ENCODE assay signal across 15 cellular contexts in genomic region chr6:27136978-27137814, GRCh38.
DNase-seq lines count a peak whose midpoint lies in the region; ATAC-seq, FAIRE-seq and TF ChIP-seq lines count a peak whose summit lies in the region.
"Had no signal": no experiment of that assay in that cellular context is flagged by ENCODE, and none has a peak within 500 bp of the region (broad histone marks: within the 10 kb centered on the region; RNA-seq: fewer than 3 reads in every experiment).

No MANE protein-coding gene starts in this region.

- H3K9me3 Mint-ChIP-seq in GM23338, result peaks cover 2% of the 10 kb centered on the region; the same call in 2 of the 3 replicates
- H3K9me3 Mint-ChIP-seq in T-cell, result no peaks in the 10 kb centered on the region

- peaks cover 7% of the 10 kb centered on the region for H3K4me1 ChIP-seq in A673 (ENCODE audit: insufficient read depth, low read length, poor library complexity, severe bottlenecking)
- H3K4me1 ChIP-seq in GM23338 (ENCODE audit: insufficient read depth), result peaks cover 29% of the 10 kb centered on the region
- peaks cover 42% of the 10 kb centered on the region for H3K4me1 ChIP-seq in OCI-LY3 (ENCODE audit: low read length)
- H3K4me1 ChIP-seq in GM12878 (ENCODE audit: control insufficient read depth, insufficient read depth, low read length), result peaks cover 24% of the 10 kb centered on the region
- peaks cover 13% of the 10 kb centered on the region for H3K4me1 ChIP-seq in osteoblast (ENCODE audit: insufficient read depth, low read length)

- ATAC-seq in GM23338 (no peak), GM12878 (no peak), GM18909 (IDR thresholded peaks at IDR 0.05; ENCODE audit: poor library complexity, unreplicated experiment) (no peak), T-cell (replicated peaks in 1 of 4) (no peak), HG03442 (IDR thresholded peaks at IDR 0.05; ENCODE audit: unreplicated experiment) (no peak)
- ATAC-seq: heart right ventricle, left colon had no signal

- no peak overlapping the region for H3K9ac ChIP-seq in OCI-LY3 (ENCODE audit: low read length)
- H3K9ac ChIP-seq in GM12878 (ENCODE audit: control insufficient read depth, insufficient read depth, low read length), result no peak overlapping the region

- no peaks in the 10 kb centered on the region for H3K9me2 ChIP-seq in GM23338 (ENCODE audit: insufficient read depth)

- H3K27me3 Mint-ChIP-seq in GM23338 (ENCODE audit: insufficient read depth, low read depth, poor library complexity) (peaks cover 18% of the 10 kb centered on the region), T-cell (no peaks in the 10 kb centered on the region)

- H3F3A ChIP-seq in GM23338 (replicated peaks; ENCODE audit: low read depth), result no peaks in the 10 kb centered on the region

- H3K36me3 ChIP-seq in A673 (ENCODE audit: insufficient read depth, low read length, poor library complexity, severe bottlenecking) (no peaks in the 10 kb centered on the region), GM23338 (ENCODE audit: insufficient read depth) (no peaks in the 10 kb centered on the region), OCI-LY3 (replicated peaks; ENCODE audit: low read depth, low read length) (peaks cover 11% of the 10 kb centered on the region), GM12878 (ENCODE audit: control insufficient read depth in 2 of 2, insufficient read depth in 2 of 2, low read length in 1 of 2) (no peaks in the 10 kb centered on the region; a peak in 1 of 4 replicates), osteoblast (ENCODE audit: insufficient read depth, low read length) (no peaks in the 10 kb centered on the region)
- H3K36me3 ChIP-seq: esophagus squamous epithelium had no signal

- H3K27me3 ChIP-seq in A673 (replicated peaks; ENCODE audit: insufficient read depth, low read depth, low read length, poor library complexity) (no peaks in the 10 kb centered on the region), GM23338 (ENCODE audit: insufficient read depth) (no peaks in the 10 kb centered on the region), OCI-LY3 (ENCODE audit: low read depth, low read length) (no peaks in the 10 kb centered on the region), GM12878 (replicated peaks in 1 of 2; ENCODE audit: control insufficient read depth in 2 of 2, insufficient read depth in 2 of 2, low read length in 1 of 2) (no peaks in the 10 kb centered on the region), osteoblast (ENCODE audit: insufficient read depth, low read length) (no peaks in the 10 kb centered on the region)
- H3K27me3 ChIP-seq: esophagus squamous epithelium, heart right ventricle had no signal

- RAD21 ChIA-PET in GM12878 (lab: Charles Lee; ENCODE audit: unreplicated experiment), result no interaction called here

- intact Hi-C loops in A673 (cut with micrococcal nuclease; ENCODE audit: unreplicated experiment) (loop anchor here (10.0 kb wide), 1 partner anchor 1112 kb away; a partner anchor contains a TSS), GM12878 (cut with micrococcal nuclease; ENCODE audit: unreplicated experiment) (no loop called here)

- BruUV-seq in A673 (replicated peaks; lab: Mats Ljungman, UMichigan) (no TSS peak), GM12878 (replicated peaks; lab: Mats Ljungman, UMichigan) (no TSS peak)

- H3K27ac ChIP-seq in A673 (ENCODE audit: low read depth, low read length, poor library complexity, severe bottlenecking) (peak overlapping the region; percentile 75), GM23338 (ENCODE audit: low read depth) (peak overlapping the region; percentile 87), OCI-LY3 (ENCODE audit: low read length) (peak overlapping the region; percentile 98), GM12878 (ENCODE audit: control insufficient read depth, insufficient read depth) (peak overlapping the region; percentile 94), osteoblast (ENCODE audit: low read depth, low read length) (no peak overlapping the region)
- H3K27ac ChIP-seq: RWPE1 had no signal

- no peak for TF ChIP-seq POLR2A in GM12878 (IDR thresholded peaks at IDR 0.05; ENCODE audit: low read depth, low read length)

- DNase-seq in A673 (ENCODE audit: low spot score), result no peak
- no peak for DNase-seq in GM23338 (ENCODE audit: low spot score)
- no peak for DNase-seq in GM12878 (ENCODE audit: low read depth, low spot score)
- DNase-seq in T-cell, result no peak
- no peak for DNase-seq in osteoblast (ENCODE audit: insufficient read length, low spot score, missing footprints)
- DNase-seq: aorta, esophagus squamous epithelium, heart right ventricle, left colon, NCI-H510A had no signal

- POLR2A ChIA-PET in A673 (lab: Charles Lee; ENCODE audit: low non-redundant PET), result no interaction called here
- POLR2A ChIA-PET in GM12878 (lab: Charles Lee), result no interaction called here
- POLR2A ChIA-PET in T-cell (lab: Charles Lee), result interaction anchor here (0.5 to 1.5 kb wide), 4 partner anchors 10 to 938 kb away, joined by 3 to 5 read pairs (median 4); a partner anchor contains a TSS

- H3K4me2 ChIP-seq in GM23338, result peak overlapping the region; percentile 65
- no peak overlapping the region for H3K4me2 ChIP-seq in OCI-LY3 (ENCODE audit: low read length)
- H3K4me2 ChIP-seq in GM12878 (ENCODE audit: control insufficient read depth, insufficient read depth), result no peak overlapping the region
- H3K4me2 ChIP-seq in osteoblast (ENCODE audit: insufficient read depth, low read length), result no peak overlapping the region

- TF ChIP-seq EP300 in GM12878 (IDR thresholded peaks at IDR 0.05; ENCODE audit: borderline replicate concordance in 1 of 2, control insufficient read depth in 1 of 2, low read depth in 2 of 2, low read length in 2 of 2), result no peak

- in situ Hi-C loops in GM12878 (cut with MboI), result no loop called here

- 89% methylated on average over 5 of the region's 5 CpGs for WGBS in GM12878 (ENCODE audit: insufficient coverage, insufficient replicate concordance, low lambda C conversion rate, missing lambda C conversion rate)

- peak overlapping the region; percentile 90 for H3K27ac Mint-ChIP-seq in GM23338
- peak overlapping the region in 1 of 2 donors; percentile 98 for H3K27ac Mint-ChIP-seq in T-cell

- H3K9me3 ChIP-seq in A673 (ENCODE audit: low read depth, low read length, poor library complexity, severe bottlenecking), result no peaks in the 10 kb centered on the region
- no peaks in the 10 kb centered on the region for H3K9me3 ChIP-seq in OCI-LY3 (ENCODE audit: insufficient read depth, low read length)
- no peaks in the 10 kb centered on the region for H3K9me3 ChIP-seq in GM12878 (replicated peaks; ENCODE audit: control insufficient read depth, insufficient read depth, low read length)
- no peaks in the 10 kb centered on the region for H3K9me3 ChIP-seq in osteoblast (ENCODE audit: low read depth, low read length)
- H3K9me3 ChIP-seq: esophagus squamous epithelium, heart right ventricle had no signal

- peak overlapping the region; percentile 54 for H3K4me3 Mint-ChIP-seq in GM23338
- no peak overlapping the region for H3K4me3 Mint-ChIP-seq in T-cell

- H3K4me1 Mint-ChIP-seq in GM23338 (peaks cover 49% of the 10 kb centered on the region), T-cell (peaks cover 52 to 65% (median 58%) of the 10 kb centered on the region in 3 donors)

- SMC1A ChIA-PET in GM12878 (lab: Charles Lee; ENCODE audit: uncharacterized antibody, unreplicated experiment), result no interaction called here

- no peak for FAIRE-seq in GM12878 (lab: Jason Lieb, UNC)
- FAIRE-seq: GM19239 had no signal

- H3K4me3 ChIP-seq in A673 (ENCODE audit: low read depth, low read length, poor library complexity, severe bottlenecking) (no peak overlapping the region), GM23338 (peak overlapping the region; percentile 85; the same call in 1 of the 2 replicates), OCI-LY3 (ENCODE audit: low read length) (no peak overlapping the region), GM12878 (no peak overlapping the region), osteoblast (ENCODE audit: insufficient read depth, low read length) (no peak overlapping the region)
- H3K4me3 ChIP-seq: esophagus squamous epithelium, heart right ventricle had no signal

- CTCF ChIA-PET in A673 (lab: Charles Lee), result no interaction called here
- CTCF ChIA-PET in GM12878 (lab: Yijun Ruan, JAX), result no interaction called here
- CTCF ChIA-PET in T-cell (lab: Charles Lee), result interaction anchor here in 1 of 2 donors (0.8 kb wide), 1 partner anchor 10 kb away, joined by 3 read pairs; no protein-coding TSS in a partner anchor

- H3K36me3 Mint-ChIP-seq in GM23338 (ENCODE audit: low read depth) (peaks cover 26% of the 10 kb centered on the region; the same call in 2 of the 3 replicates), T-cell (no peaks in the 10 kb centered on the region)

- TF ChIP-seq RAD21 in GM12878 (IDR thresholded peaks at IDR 0.05; ENCODE audit: insufficient read depth, low read depth, low read length), result no peak

- H3K79me2 ChIP-seq in GM23338 (replicated peaks; ENCODE audit: insufficient read depth) (peaks cover 29% of the 10 kb centered on the region), OCI-LY3 (ENCODE audit: low read length) (peaks cover 21% of the 10 kb centered on the region), GM12878 (ENCODE audit: control insufficient read depth, insufficient read depth, low read length) (peaks cover 37% of the 10 kb centered on the region), osteoblast (ENCODE audit: insufficient read depth, low read length) (peaks cover 4% of the 10 kb centered on the region)

- H4K20me1 ChIP-seq in GM23338 (replicated peaks; ENCODE audit: insufficient read depth) (no peaks in the 10 kb centered on the region), OCI-LY3 (ENCODE audit: insufficient read depth, low read length) (no peaks in the 10 kb centered on the region), GM12878 (ENCODE audit: control insufficient read depth, insufficient read depth) (no peaks in the 10 kb centered on the region), osteoblast (ENCODE audit: insufficient read depth, low read length) (no peaks in the 10 kb centered on the region)

- H2AFZ ChIP-seq in GM23338 (no peak overlapping the region), OCI-LY3 (ENCODE audit: low read depth, low read length) (no peak overlapping the region), GM12878 (ENCODE audit: control insufficient read depth, low read depth, low read length) (no peak overlapping the region; the same call in 1 of the 2 replicates), osteoblast (ENCODE audit: low read length) (no peak overlapping the region)

- TF ChIP-seq CTCF in A673 (conservative IDR thresholded peaks at IDR 0.05; ENCODE audit: low read depth, low read length) (no peak), GM23338 (conservative IDR thresholded peaks at IDR 0.05; ENCODE audit: low read depth in 2 of 2) (no peak), OCI-LY3 (IDR thresholded peaks at IDR 0.05; ENCODE audit: low read depth, low read length) (no peak), GM12878 (IDR thresholded peaks at IDR 0.05 in 2 of 3, conservative IDR thresholded peaks at IDR 0.05 in 1 of 3; ENCODE audit: control insufficient read depth in 2 of 3, extremely low read depth in 1 of 3, insufficient read depth in 1 of 3, low read depth in 3 of 3, low read length in 3 of 3) (no peak), osteoblast (IDR thresholded peaks at IDR 0.05; ENCODE audit: extremely low read depth, low read depth, low read length) (no peak)

TF ChIP-seq in GM23338, 12 proteins besides CTCF, POLR2A, EP300 and RAD21:
- no peak for TF ChIP-seq EZH2 (IDR thresholded peaks at IDR 0.05; ENCODE audit: low read depth, unreplicated experiment)

TF ChIP-seq in GM12878, 131 proteins besides CTCF, POLR2A, EP300 and RAD21 (continues in another document):
- no peak for TF ChIP-seq CHD1 (IDR thresholded peaks at IDR 0.05; ENCODE audit: low read depth, low read length)
- no peak for TF ChIP-seq SREBF1 (IDR thresholded peaks at IDR 0.05; ENCODE audit: low read length)

Comparison
In these comparisons a context has a peak if more than half of its experiments do, and no peak if none do; other contexts are left out.
1. POLR2A ChIA-PET loops: an anchor here in T-cell (0.5 to 1.5 kb wide); none called in A673 and GM12878.